18 cellular contexts compared by ENCODE assay signal in the genomic region with DNA sequence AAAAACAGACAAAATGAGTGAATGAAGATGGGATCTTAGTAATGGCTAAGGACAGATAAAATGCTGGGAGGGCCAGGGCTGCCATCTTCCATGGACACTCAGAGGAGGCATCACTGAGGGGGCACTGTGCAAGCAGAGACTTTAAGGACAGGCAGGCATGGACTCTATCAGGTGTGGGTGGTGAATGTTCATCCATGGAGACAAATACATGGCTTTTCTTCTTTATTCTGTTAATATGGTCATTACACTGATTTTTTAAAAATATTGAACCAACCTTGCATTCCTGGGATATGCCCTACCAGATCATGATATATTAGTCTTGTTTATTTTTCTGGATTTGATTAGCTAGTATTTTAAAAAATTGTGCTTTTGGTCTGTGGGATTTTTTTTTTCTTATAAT. TPM values are rescaled to one million over a fixed set of nuclear protein-coding genes. Genes with fewer than 3 reads are reported as not detected.
DNase-seq lines count a peak whose midpoint lies in the region; ATAC-seq lines count a peak whose summit lies in the region.
"Had no signal": no experiment of that assay in that cellular context is flagged by ENCODE, and none has a peak within 500 bp of the region (broad histone marks: within the 10 kb centered on the region; RNA-seq: fewer than 3 reads in every experiment).

No MANE protein-coding gene starts in this region.

- peak overlapping the region; percentile 5 for H3K27ac Mint-ChIP-seq in activated CD8-positive, alpha-beta memory T cell treated with anti-CD3 and anti-CD28 coated beads, Interleukin-2, amount 10 ng/mL, durations not matched to agents 7 days and 5 days
- peak overlapping the region in 2 of 3 donors; percentile 27 to 35 for H3K27ac Mint-ChIP-seq in CD4-positive, CD25-positive, alpha-beta regulatory T cell
- peak overlapping the region; percentile 34 for H3K27ac Mint-ChIP-seq in activated T-helper 17 cell treated with anti-CD3 and anti-CD28 coated beads, Interleukin-2, amount 50 U/mL, for 72 hours
- H3K27ac Mint-ChIP-seq in memory B cell: peak overlapping the region; percentile 78

- CTCF ChIA-PET in activated CD8-positive, alpha-beta memory T cell treated with anti-CD3 and anti-CD28 coated beads, Interleukin-2, amount 10 ng/mL, durations not matched to agents 7 days and 5 days (lab: Charles Lee): interaction anchor here (1.4 kb wide), 1 partner anchor 54 kb away, joined by 3 read pairs; no protein-coding TSS in a partner anchor

- no peaks in the 10 kb centered on the region for H3K27me3 ChIP-seq in CD4-positive, CD25-positive, alpha-beta regulatory T cell (ENCODE audit: control insufficient read depth, insufficient read depth, low read length)
- H3K27me3 ChIP-seq: Peyer's patch, SJSA1 had no signal

- H3K27me3 Mint-ChIP-seq in activated CD8-positive, alpha-beta memory T cell treated with anti-CD3 and anti-CD28 coated beads, Interleukin-2, amount 10 ng/mL, durations not matched to agents 7 days and 5 days: no peaks in the 10 kb centered on the region
- no peaks in the 10 kb centered on the region for H3K27me3 Mint-ChIP-seq in CD4-positive, CD25-positive, alpha-beta regulatory T cell
- no peaks in the 10 kb centered on the region for H3K27me3 Mint-ChIP-seq in activated T-helper 17 cell treated with anti-CD3 and anti-CD28 coated beads, Interleukin-2, amount 50 U/mL, for 72 hours
- H3K27me3 Mint-ChIP-seq in memory B cell: no peaks in the 10 kb centered on the region

- ATAC-seq in activated CD8-positive, alpha-beta memory T cell treated with anti-CD3 and anti-CD28 coated beads, Interleukin-2, amount 10 ng/mL, durations not matched to agents 7 days and 5 days: no peak
- no peak for ATAC-seq in CD4-positive, CD25-positive, alpha-beta regulatory T cell (ENCODE audit: low read depth in 2 of 2)
- ATAC-seq in activated T-helper 17 cell treated with anti-CD3 and anti-CD28 coated beads, Interleukin-2, amount 50 U/mL, for 72 hours (replicated peaks): no peak
- ATAC-seq in memory B cell (ENCODE audit: low read depth): no peak
- ATAC-seq in HG03378 (IDR thresholded peaks at IDR 0.05; ENCODE audit: unreplicated experiment): no peak
- ATAC-seq in HG03432 (IDR thresholded peaks at IDR 0.05; ENCODE audit: unreplicated experiment): no peak
- ATAC-seq: HCT116 had no signal

- H3K27ac ChIP-seq in CD4-positive, CD25-positive, alpha-beta regulatory T cell (ENCODE audit: insufficient read depth, low read length, poor library complexity, severe bottlenecking): no peak overlapping the region
- H3K27ac ChIP-seq: Peyer's patch, SJSA1 had no signal

- no peak overlapping the region for H3K4me3 Mint-ChIP-seq in activated CD8-positive, alpha-beta memory T cell treated with anti-CD3 and anti-CD28 coated beads, Interleukin-2, amount 10 ng/mL, durations not matched to agents 7 days and 5 days
- no peak overlapping the region for H3K4me3 Mint-ChIP-seq in CD4-positive, CD25-positive, alpha-beta regulatory T cell
- H3K4me3 Mint-ChIP-seq in activated T-helper 17 cell treated with anti-CD3 and anti-CD28 coated beads, Interleukin-2, amount 50 U/mL, for 72 hours: no peak overlapping the region
- H3K4me3 Mint-ChIP-seq in memory B cell: no peak overlapping the region

- no peak for DNase-seq in activated CD8-positive, alpha-beta memory T cell treated with anti-CD3 and anti-CD28 coated beads, Interleukin-2, amount 10 ng/mL, durations not matched to agents 7 days and 5 days
- DNase-seq in activated CD8-positive, alpha-beta memory T cell treated with anti-CD3 and anti-CD28 coated beads, Interleukin-2, amount 50 U/mL, for 4 hours: no peak
- no peak for DNase-seq in CD4-positive, CD25-positive, alpha-beta regulatory T cell
- DNase-seq in memory B cell (ENCODE audit: low spot score in 2 of 2) (no peak), NCI-H187 treated with DMSO at 0.1 percent for 48 hours (lab: John Stamatoyannopoulos, UW) (no peak)
- DNase-seq: 8988T, DMS79, GOT3, Karpas-422, NCI-H1417 treated with DMSO at 0.1 percent for 48 hours, NCI-H1930, NCI-H526 treated with DMSO at 0.1 percent for 48 hours, Peyer's patch had no signal

- peaks cover 14% of the 10 kb centered on the region for H3K36me3 ChIP-seq in CD4-positive, CD25-positive, alpha-beta regulatory T cell (ENCODE audit: control insufficient read depth, insufficient read depth, low read length)
- H3K36me3 ChIP-seq: Peyer's patch, SJSA1 had no signal

- peaks cover 23% of the 10 kb centered on the region for H3K4me1 Mint-ChIP-seq in activated CD8-positive, alpha-beta memory T cell treated with anti-CD3 and anti-CD28 coated beads, Interleukin-2, amount 10 ng/mL, durations not matched to agents 7 days and 5 days
- peaks cover 13 to 60% (median 31%) of the 10 kb centered on the region in 4 donors for H3K4me1 Mint-ChIP-seq in CD4-positive, CD25-positive, alpha-beta regulatory T cell
- peaks cover 17% of the 10 kb centered on the region for H3K4me1 Mint-ChIP-seq in activated T-helper 17 cell treated with anti-CD3 and anti-CD28 coated beads, Interleukin-2, amount 50 U/mL, for 72 hours
- peaks cover 19% of the 10 kb centered on the region for H3K4me1 Mint-ChIP-seq in memory B cell

- peaks cover 10 to 20% of the 10 kb centered on the region in 2 experiments for H3K9me3 ChIP-seq in CD4-positive, CD25-positive, alpha-beta regulatory T cell (ENCODE audit: control insufficient read depth in 2 of 2, low read length in 2 of 2)

- peaks cover 43% of the 10 kb centered on the region for H3K36me3 Mint-ChIP-seq in activated CD8-positive, alpha-beta memory T cell treated with anti-CD3 and anti-CD28 coated beads, Interleukin-2, amount 10 ng/mL, durations not matched to agents 7 days and 5 days
- H3K36me3 Mint-ChIP-seq in CD4-positive, CD25-positive, alpha-beta regulatory T cell: peaks cover 21% of the 10 kb centered on the region
- peaks cover 24% of the 10 kb centered on the region for H3K36me3 Mint-ChIP-seq in activated T-helper 17 cell treated with anti-CD3 and anti-CD28 coated beads, Interleukin-2, amount 50 U/mL, for 72 hours (ENCODE audit: low read depth)
- peaks cover 17% of the 10 kb centered on the region for H3K36me3 Mint-ChIP-seq in memory B cell

- H3K4me3 ChIP-seq in CD4-positive, CD25-positive, alpha-beta regulatory T cell (ENCODE audit: low read depth, low read length): no peak overlapping the region
- H3K4me3 ChIP-seq: Peyer's patch, SJSA1 had no signal

- peaks cover 23% of the 10 kb centered on the region for H3K4me1 ChIP-seq in CD4-positive, CD25-positive, alpha-beta regulatory T cell (ENCODE audit: control insufficient read depth, insufficient read depth, low read length, poor library complexity, severe bottlenecking)
- H3K4me1 ChIP-seq: Peyer's patch, SJSA1 had no signal

- no peaks in the 10 kb centered on the region for H3K9me3 Mint-ChIP-seq in activated CD8-positive, alpha-beta memory T cell treated with anti-CD3 and anti-CD28 coated beads, Interleukin-2, amount 10 ng/mL, durations not matched to agents 7 days and 5 days (ENCODE audit: low read depth)
- H3K9me3 Mint-ChIP-seq in CD4-positive, CD25-positive, alpha-beta regulatory T cell: peaks cover 0 to 9% (median 1%) of the 10 kb centered on the region in 7 donors
- H3K9me3 Mint-ChIP-seq in activated T-helper 17 cell treated with anti-CD3 and anti-CD28 coated beads, Interleukin-2, amount 50 U/mL, for 72 hours: no peaks in the 10 kb centered on the region
- H3K9me3 Mint-ChIP-seq in memory B cell: peaks cover 2% of the 10 kb centered on the region

RNA-seq across cellular contexts. Expression of a gene that starts 12.2 kb away (rescaled TPM):
- total RNA-seq in activated CD8-positive, alpha-beta memory T cell treated with anti-CD3 and anti-CD28 coated beads, Interleukin-2, amount 10 ng/mL, durations not matched to agents 7 days and 5 days: 100 to 1,000 TPM; 186 to 236 TPM
- 125 TPM for total RNA-seq in CD4-positive, CD25-positive, alpha-beta regulatory T cell
- polyA plus RNA-seq in CD4-positive, CD25-positive, alpha-beta regulatory T cell: 10 to 100 TPM; 42.4 to 46.9 (median 45.3) TPM
- 100 to 1,000 TPM in 1 of 2 donors, 10 to 100 TPM in 1; 86.9 to 146 TPM for total RNA-seq in activated T-helper 17 cell treated with anti-CD3 and anti-CD28 coated beads, Interleukin-2, amount 50 U/mL, for 72 hours

Comparison
In these comparisons a context has a peak if more than half of its experiments do, and no peak if none do; other contexts are left out.
1. H3K27ac Mint-ChIP-seq: peak in every context shown above with its lines; median percentile 78 in memory B cell; 34 in activated T-helper 17 cell treated with anti-CD3 and anti-CD28 coated beads, Interleukin-2, amount 50 U/mL, for 72 hours; 31 in CD4-positive, CD25-positive, alpha-beta regulatory T cell; 5 in activated CD8-positive, alpha-beta memory T cell treated with anti-CD3 and anti-CD28 coated beads, Interleukin-2, amount 10 ng/mL, durations not matched to agents 7 days and 5 days.